2 cellular contexts compared by ENCODE assay signal in genomic region chr16:89393731-89394406, GRCh38.
TF ChIP-seq lines count a peak whose summit lies in the region.

No MANE protein-coding gene starts in this region.

TF ChIP-seq in IMR-90, 13 proteins besides CTCF, POLR2A, EP300 and RAD21:
- TF ChIP-seq MAFK (IDR thresholded peaks at IDR 0.05; ENCODE audit: low read depth, low read length) (no peak), MXI1 (IDR thresholded peaks at IDR 0.05; ENCODE audit: borderline replicate concordance, low read depth, low read length) (no peak), CEBPB (IDR thresholded peaks at IDR 0.05; ENCODE audit: low read depth, low read length) (no peak), RCOR1 (IDR thresholded peaks at IDR 0.05; ENCODE audit: insufficient replicate concordance, low read length) (no peak), BHLHE40 (IDR thresholded peaks at IDR 0.05; ENCODE audit: low read depth, low read length) (no peak), USF2 (IDR thresholded peaks at IDR 0.05; ENCODE audit: low read depth, low read length) (no peak), CHD1 (IDR thresholded peaks at IDR 0.05; ENCODE audit: low read depth, low read length) (no peak), RFX5 (IDR thresholded peaks at IDR 0.05; ENCODE audit: low read depth, low read length) (no peak), SMC3 (IDR thresholded peaks at IDR 0.05; ENCODE audit: low read depth, low read length) (no peak), ELK1 (IDR thresholded peaks at IDR 0.05; ENCODE audit: borderline replicate concordance, low read depth, low read length) (no peak), NFE2L2 (IDR thresholded peaks at IDR 0.05; ENCODE audit: low read depth, low read length) (no peak), FOS (IDR thresholded peaks at IDR 0.05; ENCODE audit: low read depth, low read length) (no peak), MAZ (IDR thresholded peaks at IDR 0.05; ENCODE audit: borderline replicate concordance, low read depth, low read length) (no peak)

TF ChIP-seq in HepG2, 621 proteins besides CTCF, POLR2A, EP300 and RAD21 (continues in another document):
- TF ChIP-seq ZNF280B (CRISPR knock-in tag; IDR thresholded peaks at IDR 0.05; ENCODE audit: borderline replicate concordance) (peak; percentile 41; the same call in 1 of the 2 replicates), BHLHE40 (IDR thresholded peaks at IDR 0.05; ENCODE audit: low read length) (no peak), SUZ12 (IDR thresholded peaks at IDR 0.05; ENCODE audit: low read depth, low read length) (no peak), ZNF33B (CRISPR knock-in tag; IDR thresholded peaks at IDR 0.05) (no peak), ZNF878 (CRISPR knock-in tag; IDR thresholded peaks at IDR 0.05) (no peak), U2AF2 (IDR thresholded peaks at IDR 0.05; ENCODE audit: low read depth, low read length) (no peak), PLSCR1 (CRISPR knock-in tag; IDR thresholded peaks at IDR 0.05; ENCODE audit: borderline replicate concordance) (no peak), CREB1 (IDR thresholded peaks at IDR 0.05) (no peak), CREB1 (CRISPR knock-in tag; IDR thresholded peaks at IDR 0.05) (no peak), MLXIP (CRISPR knock-in tag; IDR thresholded peaks at IDR 0.05; ENCODE audit: borderline replicate concordance) (no peak), CBX2 (IDR thresholded peaks at IDR 0.05; ENCODE audit: low read depth, low read length) (no peak), CBX2 (CRISPR knock-in tag; IDR thresholded peaks at IDR 0.05; ENCODE audit: low read depth) (no peak), BRCA1 (CRISPR knock-in tag; IDR thresholded peaks at IDR 0.05) (no peak), ZNF234 (CRISPR knock-in tag; conservative IDR thresholded peaks at IDR 0.05) (no peak), NFKBIZ (CRISPR knock-in tag; IDR thresholded peaks at IDR 0.05) (no peak), GMEB1 (CRISPR knock-in tag; IDR thresholded peaks at IDR 0.05; ENCODE audit: borderline replicate concordance) (no peak), ZNF331 (CRISPR knock-in tag; IDR thresholded peaks at IDR 0.05) (no peak), MEIS2 (CRISPR knock-in tag; IDR thresholded peaks at IDR 0.05) (no peak), RNF219 (CRISPR knock-in tag; IDR thresholded peaks at IDR 0.05) (no peak), PHB2 (IDR thresholded peaks at IDR 0.05; ENCODE audit: partially characterized antibody) (no peak), TGIF2 (CRISPR knock-in tag; IDR thresholded peaks at IDR 0.05) (no peak), GATA4 (IDR thresholded peaks at IDR 0.05; ENCODE audit: borderline replicate concordance, low read depth) (no peak), TFAP4 (IDR thresholded peaks at IDR 0.05; ENCODE audit: borderline replicate concordance, low read depth) (peak; percentile 52; the same call in 1 of the 2 replicates), MLLT10 (CRISPR knock-in tag; IDR thresholded peaks at IDR 0.05) (no peak), GABPA (IDR thresholded peaks at IDR 0.05; ENCODE audit: low read depth, low read length) (no peak), GABPA (CRISPR knock-in tag; IDR thresholded peaks at IDR 0.05; ENCODE audit: low read depth) (no peak), ZNF687 (CRISPR knock-in tag; IDR thresholded peaks at IDR 0.05) (peak; percentile 80), RNF2 (conservative IDR thresholded peaks at IDR 0.05; ENCODE audit: low read depth) (no peak), ZNF263 (CRISPR knock-in tag; IDR thresholded peaks at IDR 0.05) (peak; percentile 94), MIXL1 (CRISPR knock-in tag; IDR thresholded peaks at IDR 0.05) (no peak), MATR3 (CRISPR knock-in tag; IDR thresholded peaks at IDR 0.05) (no peak), ZNF260 (CRISPR knock-in tag; IDR thresholded peaks at IDR 0.05; ENCODE audit: borderline replicate concordance, low read depth) (no peak), HNF4G (IDR thresholded peaks at IDR 0.05; ENCODE audit: borderline replicate concordance, low read depth, low read length) (peak; percentile 36; the same call in 1 of the 2 replicates), HNF4G (CRISPR knock-in tag; IDR thresholded peaks at IDR 0.05; ENCODE audit: borderline replicate concordance, low read depth) (no peak), NFYC (CRISPR knock-in tag; IDR thresholded peaks at IDR 0.05) (no peak), ZNF577 (CRISPR knock-in tag; IDR thresholded peaks at IDR 0.05; ENCODE audit: borderline replicate concordance, low read depth) (no peak), FOXM1 (CRISPR knock-in tag; IDR thresholded peaks at IDR 0.05) (no peak), NCOA1 (CRISPR knock-in tag; IDR thresholded peaks at IDR 0.05) (no peak), ZFP37 (CRISPR knock-in tag; IDR thresholded peaks at IDR 0.05; ENCODE audit: borderline replicate concordance) (no peak), ZNF362 (CRISPR knock-in tag; IDR thresholded peaks at IDR 0.05; ENCODE audit: borderline replicate concordance) (peak; percentile 27; the same call in 1 of the 2 replicates), ZNF781 (CRISPR knock-in tag; IDR thresholded peaks at IDR 0.05; ENCODE audit: borderline replicate concordance, not compliant biosample characterization) (no peak), TBP (CRISPR knock-in tag; IDR thresholded peaks at IDR 0.05) (no peak), MTF2 (CRISPR knock-in tag; IDR thresholded peaks at IDR 0.05; ENCODE audit: borderline replicate concordance) (no peak), YY1 (IDR thresholded peaks at IDR 0.05; ENCODE audit: insufficient read depth, insufficient replicate concordance, low read depth, low read length) (no peak), ZNF761 (CRISPR knock-in tag; conservative IDR thresholded peaks at IDR 0.05) (no peak), ZBTB7B (CRISPR knock-in tag; IDR thresholded peaks at IDR 0.05) (no peak), ZBTB38 (CRISPR knock-in tag; IDR thresholded peaks at IDR 0.05) (peak; percentile 93), BRD4 (CRISPR knock-in tag; IDR thresholded peaks at IDR 0.05) (no peak), FOXK2 (IDR thresholded peaks at IDR 0.05) (no peak), ZNF333 (CRISPR knock-in tag; IDR thresholded peaks at IDR 0.05; ENCODE audit: borderline replicate concordance) (no peak), SMYD3 (CRISPR knock-in tag; IDR thresholded peaks at IDR 0.05) (no peak), ZNF776 (CRISPR knock-in tag; IDR thresholded peaks at IDR 0.05) (no peak), FIP1L1 (IDR thresholded peaks at IDR 0.05; ENCODE audit: borderline replicate concordance, insufficient read depth, low read depth, low read length) (no peak), ZBTB7A (CRISPR knock-in tag; IDR thresholded peaks at IDR 0.05) (0 out of 2 replicates have a peak, but pooled peaks have one; percentile 47), YEATS2 (CRISPR knock-in tag; IDR thresholded peaks at IDR 0.05; ENCODE audit: borderline replicate concordance) (no peak)
